10 cellular contexts compared by ENCODE assay signal in the genomic region with DNA sequence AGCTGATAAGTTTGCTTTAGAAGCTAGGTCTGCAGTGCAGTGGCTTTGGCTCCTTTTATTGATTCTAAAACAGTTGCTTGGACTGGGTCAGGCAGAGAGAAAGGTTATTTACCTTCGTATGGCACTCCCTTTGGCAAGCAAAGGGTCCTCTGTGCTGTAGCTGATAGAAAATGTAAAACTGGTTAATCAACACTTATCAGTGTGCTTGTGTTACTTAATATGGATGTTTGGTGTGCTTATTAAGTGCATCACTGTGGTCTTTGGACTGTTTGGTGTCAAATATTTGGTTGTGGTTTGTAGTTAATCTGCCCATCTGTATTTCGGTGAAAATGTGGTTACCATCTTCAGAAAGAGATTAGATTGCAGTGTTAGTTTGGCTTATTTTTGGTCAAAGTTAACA. TPM values are rescaled to one million over a fixed set of nuclear protein-coding genes. Genes with fewer than 3 reads are reported as not detected.
DNase-seq lines count a peak whose midpoint lies in the region; ATAC-seq and TF ChIP-seq lines count a peak whose summit lies in the region.
"Had no signal": no experiment of that assay in that cellular context is flagged by ENCODE, and none has a peak within 500 bp of the region (broad histone marks: within the 10 kb centered on the region; RNA-seq: fewer than 3 reads in every experiment).

No MANE protein-coding gene starts in this region.

- TF ChIP-seq EP300 in stomach (IDR thresholded peaks at IDR 0.05): no peak

- peaks cover 19% of the 10 kb centered on the region for H3K36me3 Mint-ChIP-seq in nephron (ENCODE audit: low read depth)

- peaks cover 14% of the 10 kb centered on the region for H3K9me3 Mint-ChIP-seq in nephron

- H3K27me3 Mint-ChIP-seq in nephron (ENCODE audit: low read depth): no peaks in the 10 kb centered on the region
- H3K27me3 Mint-ChIP-seq: activated naive CD8-positive, alpha-beta T cell had no signal

- H3K4me3 Mint-ChIP-seq in nephron: no peak overlapping the region
- H3K4me3 Mint-ChIP-seq: activated naive CD8-positive, alpha-beta T cell had no signal

- H3K27ac Mint-ChIP-seq in nephron: peak overlapping the region in 2 of 3 experiments; percentile 16 to 33
- H3K27ac Mint-ChIP-seq: activated naive CD8-positive, alpha-beta T cell had no signal

- H3K27ac ChIP-seq in adrenal gland: no peak overlapping the region
- H3K27ac ChIP-seq in stomach: no peak overlapping the region

- peaks cover 0 to 2% (median 0%) of the 10 kb centered on the region in 3 donors for H3K9me3 ChIP-seq in adrenal gland (replicated peaks in 1 of 3)
- peaks cover 0 to 4% (median 0%) of the 10 kb centered on the region in 4 donors for H3K9me3 ChIP-seq in stomach

- TF ChIP-seq POLR2A in adrenal gland (IDR thresholded peaks at IDR 0.05) (no peak), stomach (IDR thresholded peaks at IDR 0.05) (no peak)

- WGBS in adrenal gland, 4 donors: 51 to 68% (median 63%) methylated on average over 2 of the region's 2 CpGs
- WGBS in stomach, 5 donors: 12 to 36% (median 27%) methylated on average over 2 of the region's 2 CpGs

- H3K36me3 ChIP-seq in adrenal gland (replicated peaks in 1 of 2): no peaks in the 10 kb centered on the region
- no peaks in the 10 kb centered on the region for H3K36me3 ChIP-seq in stomach

- no peak overlapping the region for H3K4me3 ChIP-seq in adrenal gland
- no peak overlapping the region for H3K4me3 ChIP-seq in stomach

- no peaks in the 10 kb centered on the region for H3K27me3 ChIP-seq in adrenal gland
- no peaks in the 10 kb centered on the region for H3K27me3 ChIP-seq in stomach

- peaks cover 19% of the 10 kb centered on the region for H3K4me1 Mint-ChIP-seq in nephron

- DNase-seq in KBM-7: peak; percentile 25
- no peak for DNase-seq in posterior vena cava (ENCODE audit: low spot score)
- DNase-seq in adrenal gland: no peak
- no peak for DNase-seq in stomach
- no peak for DNase-seq in effector CD4-positive, alpha-beta T cell

- in situ Hi-C loops in KBM-7 (cut with MboI; ENCODE audit: low pct_unique_long_range_greater_than_20kb, low sequenced_read_pairs): no loop called here

- H3K4me1 ChIP-seq in adrenal gland (replicated peaks in 1 of 2): peaks cover 0 to 17% of the 10 kb centered on the region in 2 donors
- peaks cover 9 to 37% (median 18%) of the 10 kb centered on the region in 4 donors for H3K4me1 ChIP-seq in stomach

- ATAC-seq in GM19023 (IDR thresholded peaks at IDR 0.05; ENCODE audit: unreplicated experiment) (peak; percentile 53), HG02678 (IDR thresholded peaks at IDR 0.05; ENCODE audit: unreplicated experiment) (peak; percentile 46)

- TF ChIP-seq CTCF in nephron (IDR thresholded peaks at IDR 0.05; ENCODE audit: unreplicated experiment in 3 of 3) (no peak), adrenal gland (IDR thresholded peaks at IDR 0.05) (no peak), stomach (IDR thresholded peaks at IDR 0.05) (no peak)

- intact Hi-C loops in posterior vena cava (cut with DNase I) (no loop called here), adrenal gland (cut with DNase I) (no loop called here), stomach (cut with DNase I; ENCODE audit: low total_unique reads) (no loop called here)

RNA-seq across cellular contexts. Expression of a gene that starts 16.0 kb away (rescaled TPM):
- total RNA-seq in posterior vena cava (10 to 100 TPM; 61.1 to 65.5 TPM), adrenal gland (10 to 100 TPM; 20.1 to 29.6 (median 25.5) TPM), stomach (100 to 1,000 TPM in 1 of 5 donors, 10 to 100 TPM in 3, 1 to 10 TPM in 1; 6.5 to 128 (median 35.6) TPM)
- polyA plus RNA-seq in adrenal gland (10 to 100 TPM in 2 of 3 donors, 1 to 10 TPM in 1; 9.3 to 19.6 (median 10.7) TPM), stomach (10 to 100 TPM; 17.0 to 20.0 (median 17.5) TPM)
- total RNA-seq: G401 had no signal
